In the genomic region with DNA sequence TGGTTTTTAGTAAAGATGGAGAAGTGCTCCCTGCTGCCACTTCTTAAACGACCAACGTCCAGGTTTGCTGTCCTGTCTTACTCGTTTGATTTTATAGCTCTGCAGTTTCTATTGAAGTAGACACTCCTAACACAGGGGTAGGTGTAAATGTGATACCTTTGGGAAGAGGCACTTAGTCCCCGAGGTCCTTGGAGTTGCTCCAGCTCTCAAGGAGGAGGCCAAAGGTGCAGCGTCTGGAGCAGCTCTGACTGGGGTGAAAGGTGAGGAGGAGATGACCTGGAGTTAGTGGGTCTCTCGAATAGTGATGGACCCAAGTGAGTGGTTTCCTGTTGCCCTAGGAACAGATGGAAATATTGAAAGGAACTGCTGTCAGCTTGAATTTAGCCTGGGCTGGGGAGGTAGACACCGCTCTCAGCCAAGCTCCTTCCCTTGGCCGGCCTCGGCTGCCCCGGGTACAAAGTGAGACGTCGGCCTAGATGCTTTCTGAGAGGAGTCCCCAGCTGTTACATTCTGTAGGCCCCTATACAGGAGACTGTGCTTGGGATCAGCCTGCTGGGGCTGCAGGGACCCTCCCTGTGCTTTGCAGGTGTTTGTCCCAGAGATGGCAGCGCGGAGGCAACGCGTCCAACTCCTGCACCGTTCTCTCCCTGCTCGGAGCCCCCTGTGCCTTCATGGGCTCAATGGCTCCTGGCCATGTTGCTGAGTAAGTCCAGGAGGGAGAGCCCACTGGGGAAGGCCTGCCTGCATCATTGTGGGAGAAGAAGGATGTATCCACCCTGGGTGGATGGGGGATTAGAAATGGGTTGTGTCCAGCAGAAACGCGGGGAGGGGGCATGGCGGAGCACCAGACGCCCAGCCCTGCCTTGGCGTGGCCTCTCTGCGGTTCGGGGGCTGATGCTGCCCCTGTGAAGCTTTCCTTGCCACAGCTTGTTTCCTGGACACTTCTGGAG, we compare ENCODE assay signal across 2 cellular contexts.
TF ChIP-seq lines count a peak whose summit lies in the region.

No MANE protein-coding gene starts in this region.

TF ChIP-seq in HCT116, 20 proteins besides CTCF, POLR2A, EP300 and RAD21:
- TF ChIP-seq CEBPB (IDR thresholded peaks at IDR 0.05; ENCODE audit: low read depth) (no peak), ZFX (IDR thresholded peaks at IDR 0.05) (0 out of 2 replicates have a peak, but pooled peaks have one; percentile 7)
- TF ChIP-seq, protein P1, sequence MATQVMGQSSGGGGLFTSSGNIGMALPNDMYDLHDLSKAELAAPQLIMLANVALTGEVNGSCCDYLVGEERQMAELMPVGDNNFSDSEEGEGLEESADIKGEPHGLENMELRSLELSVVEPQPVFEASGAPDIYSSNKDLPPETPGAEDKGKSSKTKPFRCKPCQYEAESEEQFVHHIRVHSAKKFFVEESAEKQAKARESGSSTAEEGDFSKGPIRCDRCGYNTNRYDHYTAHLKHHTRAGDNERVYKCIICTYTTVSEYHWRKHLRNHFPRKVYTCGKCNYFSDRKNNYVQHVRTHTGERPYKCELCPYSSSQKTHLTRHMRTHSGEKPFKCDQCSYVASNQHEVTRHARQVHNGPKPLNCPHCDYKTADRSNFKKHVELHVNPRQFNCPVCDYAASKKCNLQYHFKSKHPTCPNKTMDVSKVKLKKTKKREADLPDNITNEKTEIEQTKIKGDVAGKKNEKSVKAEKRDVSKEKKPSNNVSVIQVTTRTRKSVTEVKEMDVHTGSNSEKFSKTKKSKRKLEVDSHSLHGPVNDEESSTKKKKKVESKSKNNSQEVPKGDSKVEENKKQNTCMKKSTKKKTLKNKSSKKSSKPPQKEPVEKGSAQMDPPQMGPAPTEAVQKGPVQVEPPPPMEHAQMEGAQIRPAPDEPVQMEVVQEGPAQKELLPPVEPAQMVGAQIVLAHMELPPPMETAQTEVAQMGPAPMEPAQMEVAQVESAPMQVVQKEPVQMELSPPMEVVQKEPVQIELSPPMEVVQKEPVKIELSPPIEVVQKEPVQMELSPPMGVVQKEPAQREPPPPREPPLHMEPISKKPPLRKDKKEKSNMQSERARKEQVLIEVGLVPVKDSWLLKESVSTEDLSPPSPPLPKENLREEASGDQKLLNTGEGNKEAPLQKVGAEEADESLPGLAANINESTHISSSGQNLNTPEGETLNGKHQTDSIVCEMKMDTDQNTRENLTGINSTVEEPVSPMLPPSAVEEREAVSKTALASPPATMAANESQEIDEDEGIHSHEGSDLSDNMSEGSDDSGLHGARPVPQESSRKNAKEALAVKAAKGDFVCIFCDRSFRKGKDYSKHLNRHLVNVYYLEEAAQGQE (IDR thresholded peaks at IDR 0.05; ENCODE audit: low read depth) = no peak
TF ChIP-seq in HCT116: peak in this region for 1.

TF ChIP-seq in K562, 482 proteins besides CTCF, POLR2A, EP300 and RAD21:
- no peak for TF ChIP-seq XRCC5 (IDR thresholded peaks at IDR 0.05; ENCODE audit: low read depth, low read length)
- TF ChIP-seq SMARCE1 (IDR thresholded peaks at IDR 0.05) = no peak
- TF ChIP-seq CHD1 (IDR thresholded peaks at IDR 0.05; ENCODE audit: low read length) = no peak
- no peak for TF ChIP-seq ZNF174 (CRISPR knock-in tag; IDR thresholded peaks at IDR 0.05)
- no peak for TF ChIP-seq FOXM1 (IDR thresholded peaks at IDR 0.05; ENCODE audit: low read depth)
- 0 out of 2 replicates have a peak, but pooled peaks have one; percentile 10 for TF ChIP-seq FOXM1 (CRISPR knock-in tag; IDR thresholded peaks at IDR 0.05; ENCODE audit: low read depth)
- TF ChIP-seq C11orf30 (IDR thresholded peaks at IDR 0.05; ENCODE audit: low read depth) = no peak
- TF ChIP-seq ZNF76 (CRISPR knock-in tag; IDR thresholded peaks at IDR 0.05; ENCODE audit: borderline replicate concordance) = no peak
- TF ChIP-seq EP400 (IDR thresholded peaks at IDR 0.05) = no peak
- TF ChIP-seq, protein P2, sequence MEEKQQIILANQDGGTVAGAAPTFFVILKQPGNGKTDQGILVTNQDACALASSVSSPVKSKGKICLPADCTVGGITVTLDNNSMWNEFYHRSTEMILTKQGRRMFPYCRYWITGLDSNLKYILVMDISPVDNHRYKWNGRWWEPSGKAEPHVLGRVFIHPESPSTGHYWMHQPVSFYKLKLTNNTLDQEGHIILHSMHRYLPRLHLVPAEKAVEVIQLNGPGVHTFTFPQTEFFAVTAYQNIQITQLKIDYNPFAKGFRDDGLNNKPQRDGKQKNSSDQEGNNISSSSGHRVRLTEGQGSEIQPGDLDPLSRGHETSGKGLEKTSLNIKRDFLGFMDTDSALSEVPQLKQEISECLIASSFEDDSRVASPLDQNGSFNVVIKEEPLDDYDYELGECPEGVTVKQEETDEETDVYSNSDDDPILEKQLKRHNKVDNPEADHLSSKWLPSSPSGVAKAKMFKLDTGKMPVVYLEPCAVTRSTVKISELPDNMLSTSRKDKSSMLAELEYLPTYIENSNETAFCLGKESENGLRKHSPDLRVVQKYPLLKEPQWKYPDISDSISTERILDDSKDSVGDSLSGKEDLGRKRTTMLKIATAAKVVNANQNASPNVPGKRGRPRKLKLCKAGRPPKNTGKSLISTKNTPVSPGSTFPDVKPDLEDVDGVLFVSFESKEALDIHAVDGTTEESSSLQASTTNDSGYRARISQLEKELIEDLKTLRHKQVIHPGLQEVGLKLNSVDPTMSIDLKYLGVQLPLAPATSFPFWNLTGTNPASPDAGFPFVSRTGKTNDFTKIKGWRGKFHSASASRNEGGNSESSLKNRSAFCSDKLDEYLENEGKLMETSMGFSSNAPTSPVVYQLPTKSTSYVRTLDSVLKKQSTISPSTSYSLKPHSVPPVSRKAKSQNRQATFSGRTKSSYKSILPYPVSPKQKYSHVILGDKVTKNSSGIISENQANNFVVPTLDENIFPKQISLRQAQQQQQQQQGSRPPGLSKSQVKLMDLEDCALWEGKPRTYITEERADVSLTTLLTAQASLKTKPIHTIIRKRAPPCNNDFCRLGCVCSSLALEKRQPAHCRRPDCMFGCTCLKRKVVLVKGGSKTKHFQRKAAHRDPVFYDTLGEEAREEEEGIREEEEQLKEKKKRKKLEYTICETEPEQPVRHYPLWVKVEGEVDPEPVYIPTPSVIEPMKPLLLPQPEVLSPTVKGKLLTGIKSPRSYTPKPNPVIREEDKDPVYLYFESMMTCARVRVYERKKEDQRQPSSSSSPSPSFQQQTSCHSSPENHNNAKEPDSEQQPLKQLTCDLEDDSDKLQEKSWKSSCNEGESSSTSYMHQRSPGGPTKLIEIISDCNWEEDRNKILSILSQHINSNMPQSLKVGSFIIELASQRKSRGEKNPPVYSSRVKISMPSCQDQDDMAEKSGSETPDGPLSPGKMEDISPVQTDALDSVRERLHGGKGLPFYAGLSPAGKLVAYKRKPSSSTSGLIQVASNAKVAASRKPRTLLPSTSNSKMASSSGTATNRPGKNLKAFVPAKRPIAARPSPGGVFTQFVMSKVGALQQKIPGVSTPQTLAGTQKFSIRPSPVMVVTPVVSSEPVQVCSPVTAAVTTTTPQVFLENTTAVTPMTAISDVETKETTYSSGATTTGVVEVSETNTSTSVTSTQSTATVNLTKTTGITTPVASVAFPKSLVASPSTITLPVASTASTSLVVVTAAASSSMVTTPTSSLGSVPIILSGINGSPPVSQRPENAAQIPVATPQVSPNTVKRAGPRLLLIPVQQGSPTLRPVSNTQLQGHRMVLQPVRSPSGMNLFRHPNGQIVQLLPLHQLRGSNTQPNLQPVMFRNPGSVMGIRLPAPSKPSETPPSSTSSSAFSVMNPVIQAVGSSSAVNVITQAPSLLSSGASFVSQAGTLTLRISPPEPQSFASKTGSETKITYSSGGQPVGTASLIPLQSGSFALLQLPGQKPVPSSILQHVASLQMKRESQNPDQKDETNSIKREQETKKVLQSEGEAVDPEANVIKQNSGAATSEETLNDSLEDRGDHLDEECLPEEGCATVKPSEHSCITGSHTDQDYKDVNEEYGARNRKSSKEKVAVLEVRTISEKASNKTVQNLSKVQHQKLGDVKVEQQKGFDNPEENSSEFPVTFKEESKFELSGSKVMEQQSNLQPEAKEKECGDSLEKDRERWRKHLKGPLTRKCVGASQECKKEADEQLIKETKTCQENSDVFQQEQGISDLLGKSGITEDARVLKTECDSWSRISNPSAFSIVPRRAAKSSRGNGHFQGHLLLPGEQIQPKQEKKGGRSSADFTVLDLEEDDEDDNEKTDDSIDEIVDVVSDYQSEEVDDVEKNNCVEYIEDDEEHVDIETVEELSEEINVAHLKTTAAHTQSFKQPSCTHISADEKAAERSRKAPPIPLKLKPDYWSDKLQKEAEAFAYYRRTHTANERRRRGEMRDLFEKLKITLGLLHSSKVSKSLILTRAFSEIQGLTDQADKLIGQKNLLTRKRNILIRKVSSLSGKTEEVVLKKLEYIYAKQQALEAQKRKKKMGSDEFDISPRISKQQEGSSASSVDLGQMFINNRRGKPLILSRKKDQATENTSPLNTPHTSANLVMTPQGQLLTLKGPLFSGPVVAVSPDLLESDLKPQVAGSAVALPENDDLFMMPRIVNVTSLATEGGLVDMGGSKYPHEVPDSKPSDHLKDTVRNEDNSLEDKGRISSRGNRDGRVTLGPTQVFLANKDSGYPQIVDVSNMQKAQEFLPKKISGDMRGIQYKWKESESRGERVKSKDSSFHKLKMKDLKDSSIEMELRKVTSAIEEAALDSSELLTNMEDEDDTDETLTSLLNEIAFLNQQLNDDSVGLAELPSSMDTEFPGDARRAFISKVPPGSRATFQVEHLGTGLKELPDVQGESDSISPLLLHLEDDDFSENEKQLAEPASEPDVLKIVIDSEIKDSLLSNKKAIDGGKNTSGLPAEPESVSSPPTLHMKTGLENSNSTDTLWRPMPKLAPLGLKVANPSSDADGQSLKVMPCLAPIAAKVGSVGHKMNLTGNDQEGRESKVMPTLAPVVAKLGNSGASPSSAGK (IDR thresholded peaks at IDR 0.05) = no peak
- TF ChIP-seq CREM (IDR thresholded peaks at IDR 0.05; ENCODE audit: low read depth) = no peak
- TF ChIP-seq RBBP5 (IDR thresholded peaks at IDR 0.05; ENCODE audit: borderline replicate concordance, insufficient read depth, low read length, poor library complexity, severe bottlenecking) = peak; percentile 37
- no peak for TF ChIP-seq SIN3A (IDR thresholded peaks at IDR 0.05; ENCODE audit: borderline replicate concordance in 2 of 2, control insufficient read depth in 1 of 2, low read depth in 2 of 2, low read length in 2 of 2)
- TF ChIP-seq ZBED1 (IDR thresholded peaks at IDR 0.05) = 0 out of 2 replicates have a peak, but pooled peaks have one; percentile 29
- no peak for TF ChIP-seq DEAF1 (CRISPR knock-in tag; IDR thresholded peaks at IDR 0.05)
